8 cellular contexts compared by ENCODE assay signal in genomic region chr19:45585158-45585577, GRCh38. TPM values are rescaled to one million over a fixed set of nuclear protein-coding genes. Genes with fewer than 3 reads are reported as not detected.
A peak's percentile ranks its signal among the peaks of the same experiment; 100 is the strongest.
DNase-seq lines count a peak whose midpoint lies in the region; ATAC-seq, FAIRE-seq and TF ChIP-seq lines count a peak whose summit lies in the region.

No MANE protein-coding gene starts in this region.

- H3K56ac ChIP-seq in IMR-90 (ENCODE audit: extremely low read depth, insufficient read depth, low read length): peak overlapping the region; percentile 19; the same call in 1 of the 2 replicates

- FAIRE-seq in A549 (lab: Jason Lieb, UNC): no peak

- no peaks in the 10 kb centered on the region for H4K20me1 ChIP-seq in IMR-90 (ENCODE audit: insufficient read depth, low read length)

- H3K4me2 ChIP-seq in A549 (peak overlapping the region; percentile 89), IMR-90 (ENCODE audit: low read depth, low read length) (peak overlapping the region; percentile 82)

- H2BK15ac ChIP-seq in IMR-90 (ENCODE audit: low read depth, low read length): peak overlapping the region; percentile 51; the same call in 1 of the 3 replicates

- peak overlapping the region; percentile 63; the same call in 1 of the 2 replicates for H2BK120ac ChIP-seq in IMR-90 (ENCODE audit: low read depth, low read length)

- peak overlapping the region; percentile 79 to 98 for H4K8ac ChIP-seq in IMR-90 (ENCODE audit: low read depth in 2 of 2, low read length in 2 of 2)

- peak overlapping the region; percentile 31 for H3K9ac ChIP-seq in IMR-90 (ENCODE audit: low read depth, low read length)
- peak overlapping the region in 1 of 2 donors; percentile 80 for H3K9ac ChIP-seq in mucosa of rectum (ENCODE audit: low read depth in 1 of 2, low read length in 2 of 2)

- H3K27ac ChIP-seq in A549: peak overlapping the region; percentile 87 to 92
- peak overlapping the region; percentile 63 for H3K27ac ChIP-seq in IMR-90 (ENCODE audit: insufficient read depth, low read length)
- peak overlapping the region; percentile 99 for H3K27ac ChIP-seq in mucosa of rectum (ENCODE audit: low read depth in 2 of 2, low read length in 2 of 2)

- H3K4me1 ChIP-seq in A549 (peaks cover 12% of the 10 kb centered on the region), IMR-90 (ENCODE audit: control insufficient read depth, insufficient read depth, low read length) (0 out of 2 replicates have a peak, but pooled peaks cover 1% of the 10 kb centered on the region), mucosa of rectum (ENCODE audit: control insufficient read depth in 2 of 2, insufficient read depth in 2 of 2, low read length in 2 of 2) (peaks cover 4 to 6% of the 10 kb centered on the region in 2 donors)

- peak overlapping the region; percentile 87 for H4K91ac ChIP-seq in IMR-90 (ENCODE audit: insufficient read depth, low read depth, low read length)

- peak overlapping the region; percentile 83 for H3K4ac ChIP-seq in IMR-90 (ENCODE audit: low read depth, low read length)

- dilution Hi-C loops in IMR-90 (cut with HindIII; ENCODE audit: low sequenced_read_pairs, unreplicated experiment): no loop called here

- H2AFZ ChIP-seq in IMR-90 (replicated peaks; ENCODE audit: low read length, poor library complexity): peak overlapping the region; percentile 100

- H3K14ac ChIP-seq in IMR-90 (replicated peaks; ENCODE audit: low read depth, low read length): peak overlapping the region; percentile 87

- peak overlapping the region; percentile 84 for H2BK5ac ChIP-seq in IMR-90 (ENCODE audit: low read depth, low read length, poor library complexity, severe bottlenecking)

- peak overlapping the region; percentile 99 for H2AK9ac ChIP-seq in IMR-90 (replicated peaks; ENCODE audit: low read depth, low read length, poor library complexity)

- TF ChIP-seq EP300 in A549 (IDR thresholded peaks at IDR 0.05): no peak

- DNase-seq in A549 (ENCODE audit: low read depth in 1 of 2, low spot score in 1 of 2): no peak
- DNase-seq in IMR-90: no peak
- no peak for DNase-seq in cardiac fibroblast (ENCODE audit: low read depth in 2 of 2)
- no peak for DNase-seq in midbrain (lab: John Stamatoyannopoulos, UW)

- peaks cover 3% of the 10 kb centered on the region; the same call in 1 of the 2 replicates for H3K27me3 ChIP-seq in IMR-90 (ENCODE audit: control insufficient read depth, insufficient read depth, low read length)
- peaks cover 0 to 3% of the 10 kb centered on the region in 2 donors for H3K27me3 ChIP-seq in mucosa of rectum (ENCODE audit: control insufficient read depth in 2 of 2, insufficient read depth in 2 of 2, low read length in 2 of 2)

- H3K9me1 ChIP-seq in IMR-90 (ENCODE audit: insufficient read depth, low read length): no peaks in the 10 kb centered on the region

- H2AK5ac ChIP-seq in IMR-90 (ENCODE audit: low read depth, low read length): peak overlapping the region; percentile 11; the same call in 1 of the 2 replicates

- peak overlapping the region; percentile 62 for H3K18ac ChIP-seq in IMR-90 (ENCODE audit: low read depth, low read length)

- H3K4me3 ChIP-seq in A549 (peak overlapping the region; percentile 61), IMR-90 (ENCODE audit: insufficient read depth, low read depth, low read length) (peak overlapping the region; percentile 57), cardiac fibroblast (replicated peaks in 1 of 2; ENCODE audit: low read depth in 2 of 2, low read length in 2 of 2) (peak overlapping the region; percentile 53 to 72), mucosa of rectum (ENCODE audit: low read length in 2 of 2) (peak overlapping the region; percentile 81 to 98)

- peak overlapping the region; percentile 70; the same call in 1 of the 2 replicates for H3K23ac ChIP-seq in IMR-90 (ENCODE audit: low read depth, low read length)

- peak overlapping the region; percentile 35; the same call in 1 of the 2 replicates for H2BK20ac ChIP-seq in IMR-90 (ENCODE audit: low read depth, low read length)

- POLR2A ChIA-PET in A549 (lab: Yijun Ruan, JAX) (interaction anchor here (1.4 to 2.8 kb wide), 4 partner anchors 29 to 184 kb away, joined by 4 to 25 read pairs (median 8); partner anchors contain the start of gene SIX5), IMR-90 (lab: Charles Lee; ENCODE audit: unreplicated experiment) (interaction anchor here (0.6 kb wide), 1 partner anchor 185 kb away, joined by 3 read pairs; no protein-coding TSS in a partner anchor)

- BruUV-seq in IMR-90 (replicated peaks; lab: Mats Ljungman, UMichigan): no TSS peak

- TF ChIP-seq CTCF in A549 (IDR thresholded peaks at IDR 0.05) (no peak), IMR-90 (conservative IDR thresholded peaks at IDR 0.05; ENCODE audit: low read depth, low read length) (no peak), cardiac fibroblast (IDR thresholded peaks at IDR 0.05; ENCODE audit: low read depth, low read length) (no peak)

- H3K9me3 ChIP-seq in A549 (no peaks in the 10 kb centered on the region), IMR-90 (ENCODE audit: control insufficient read depth, insufficient read depth, low read length) (no peaks in the 10 kb centered on the region), mucosa of rectum (ENCODE audit: control insufficient read depth in 2 of 2, low read length in 2 of 2) (no peaks in the 10 kb centered on the region)

- TF ChIP-seq RAD21 in A549 (conservative IDR thresholded peaks at IDR 0.05 in 1 of 2, IDR thresholded peaks at IDR 0.05 in 1 of 2) (no peak), IMR-90 (IDR thresholded peaks at IDR 0.05; ENCODE audit: low read length) (no peak)

- H3K36me3 ChIP-seq in IMR-90 (ENCODE audit: control insufficient read depth, insufficient read depth, low read length): no peaks in the 10 kb centered on the region
- H3K36me3 ChIP-seq in mucosa of rectum (ENCODE audit: control insufficient read depth in 2 of 2, insufficient read depth in 2 of 2, low read length in 2 of 2): peaks cover 0 to 3% of the 10 kb centered on the region in 2 donors

- intact Hi-C loops in IMR-90 (cut with micrococcal nuclease): loop anchor here (2.0 kb wide), 1 partner anchor 58 kb away; no protein-coding TSS in a partner anchor

- peaks cover 12 to 30% of the 10 kb centered on the region in 2 experiments; a peak in 3 of 4 replicates for H3K79me1 ChIP-seq in IMR-90 (ENCODE audit: low read depth in 1 of 2, low read length in 2 of 2)

- in situ Hi-C loops in IMR-90 (cut with MboI; ENCODE audit: low sequenced_read_pairs): no loop called here

- 15% methylated on average over 7 of the region's 7 CpGs for WGBS in A549 (ENCODE audit: missing lambda C conversion rate)
- WGBS in IMR-90 (ENCODE audit: extremely low coverage in 2 of 2, insufficient read length in 1 of 2), 2 experiments: no CpG with 5 or more reads among the region's 7 CpGs

- CTCF ChIA-PET in A549 (lab: Yijun Ruan, JAX): interaction anchor here (1.1 to 10.5 kb wide), 5 partner anchors 17 to 146 kb away, joined by 3 to 91 read pairs (median 7); partner anchors contain the start of gene EML2
- CTCF ChIA-PET in IMR-90 (lab: Yijun Ruan, JAX): no interaction called here

- H4K5ac ChIP-seq in IMR-90 (ENCODE audit: low read depth, low read length): peak overlapping the region; percentile 88

- ATAC-seq in A549: peak; percentile 3 to 17
- ATAC-seq in IMR-90 (ENCODE audit: low read depth): no peak; the same call in 1 of the 2 replicates
- ATAC-seq in HG03159 (IDR thresholded peaks at IDR 0.05; ENCODE audit: unreplicated experiment): no peak
- no peak for ATAC-seq in HG03095 (IDR thresholded peaks at IDR 0.05; ENCODE audit: unreplicated experiment)
- no peak for ATAC-seq in GM19324 (IDR thresholded peaks at IDR 0.05; ENCODE audit: low FRiP score, unreplicated experiment)

- TF ChIP-seq POLR2A in A549 (IDR thresholded peaks at IDR 0.05; ENCODE audit: low read length) (no peak), IMR-90 (IDR thresholded peaks at IDR 0.05; ENCODE audit: low read depth, low read length) (no peak)

TF ChIP-seq in A549, 52 proteins besides CTCF, POLR2A, EP300 and RAD21 (continues in another document):
- TF ChIP-seq FOXS1 (CRISPR knock-in tag; IDR thresholded peaks at IDR 0.05): no peak
- no peak for TF ChIP-seq TFCP2L1 (CRISPR knock-in tag; IDR thresholded peaks at IDR 0.05)
- peak; percentile 96 for TF ChIP-seq HDAC2 (IDR thresholded peaks at IDR 0.05)

RNA-seq across cellular contexts. Expression of gene OPA3, which starts 0.6 kb away (rescaled TPM):
- polyA plus RNA-seq in A549 (2011; rRNA removed) (21.8 and 29.1 TPM in 2 replicates), A549 (2017; fragmentation: RNase III; extraction: RNeasy Plus Mini Kit Qiagen cat#74134 plus additional on column Dnase treatment) (13.8 to 15.9 TPM (median 15.6 TPM) in 3 replicates), IMR-90 (2012; rRNA removed) (9.6 and 10.9 TPM in 2 replicates)
- polyA plus RNA-seq in A549 (2012; cell fraction: cytosol; rRNA removed): 20.3 and 24.2 TPM in 2 replicates
- polyA plus RNA-seq in A549 (2012; cell fraction: nucleus; rRNA removed): 16.1 and 21.2 TPM in 2 replicates
- polyA minus RNA-seq in A549 (2011; rRNA and poly(A)+ RNA removed): 28.9 and 29.3 TPM in 2 replicates
- total RNA-seq in IMR-90 (2012; rRNA removed): 3.9 and 5.2 TPM in 2 replicates
- polyA plus RNA-seq in IMR-90 (2012; cell fraction: cytosol; rRNA removed): 7.8 and 9.8 TPM in 2 replicates
- 7.1 and 10.8 TPM in 2 replicates for polyA plus RNA-seq in IMR-90 (2012; cell fraction: nucleus; rRNA removed; ENCODE audit: low replicate concordance)

RNA-seq across cellular contexts. Expression of gene GPR4, which starts 16.8 kb away (rescaled TPM):
- polyA plus RNA-seq in A549 (2011; rRNA removed) (0.10 TPM in 1 of 2 replicates, not detected in the other), A549 (2017; fragmentation: RNase III; extraction: RNeasy Plus Mini Kit Qiagen cat#74134 plus additional on column Dnase treatment) (0.03 to 0.12 TPM (median 0.04 TPM) in 3 replicates), IMR-90 (2012; rRNA removed) (0.02 and 0.04 TPM in 2 replicates)
- polyA plus RNA-seq in A549 (2012; cell fraction: cytosol; rRNA removed): 0.05 TPM in 1 of 2 replicates, not detected in the other
- polyA plus RNA-seq in A549 (2012; cell fraction: nucleus; rRNA removed): 0.23 and 0.40 TPM in 2 replicates
- polyA minus RNA-seq in A549 (2011; rRNA and poly(A)+ RNA removed): 0.29 TPM in 1 of 2 replicates, not detected in the other
- total RNA-seq in IMR-90 (2012; rRNA removed): not detected in 2 replicates
- 0.02 and 0.07 TPM in 2 replicates for polyA plus RNA-seq in IMR-90 (2012; cell fraction: cytosol; rRNA removed)
- polyA plus RNA-seq in IMR-90 (2012; cell fraction: nucleus; rRNA removed; ENCODE audit: low replicate concordance): 0.16 and 0.17 TPM in 2 replicates

RNA-seq across cellular contexts. Expression of gene EML2, which starts 54.0 kb away (rescaled TPM):
- polyA plus RNA-seq in A549 (2011; rRNA removed) (19.9 and 22.7 TPM in 2 replicates), A549 (2017; fragmentation: RNase III; extraction: RNeasy Plus Mini Kit Qiagen cat#74134 plus additional on column Dnase treatment) (25.9 to 30.6 TPM (median 29.0 TPM) in 3 replicates), IMR-90 (2012; rRNA removed) (25.3 and 26.0 TPM in 2 replicates)
- polyA plus RNA-seq in A549 (2012; cell fraction: cytosol; rRNA removed): 29.1 and 29.3 TPM in 2 replicates
- polyA plus RNA-seq in A549 (2012; cell fraction: nucleus; rRNA removed): 116 and 131 TPM in 2 replicates
- 51.0 and 56.1 TPM in 2 replicates for polyA minus RNA-seq in A549 (2011; rRNA and poly(A)+ RNA removed)
- total RNA-seq in IMR-90 (2012; rRNA removed): 11.1 and 11.8 TPM in 2 replicates
- polyA plus RNA-seq in IMR-90 (2012; cell fraction: cytosol; rRNA removed): 16.1 and 17.7 TPM in 2 replicates
- polyA plus RNA-seq in IMR-90 (2012; cell fraction: nucleus; rRNA removed; ENCODE audit: low replicate concordance): 126 and 168 TPM in 2 replicates

Comparison
In these comparisons a context has a peak if more than half of its experiments do, and no peak if none do; other contexts are left out.
1. ATAC-seq: peak in A549 (2 of 2); none in IMR-90 (single experiment), HG03159 (single experiment), HG03095 (single experiment) and GM19324 (single experiment).
2. Peak in every context shown above with its lines, with median percentiles within 50 percentile points of each other: H3K27ac ChIP-seq and H3K4me3 ChIP-seq.